In genomic region chr12:122094261-122094734, GRCh38 we compare ENCODE assay signal across 1 cellular context.
TF ChIP-seq lines count a peak whose summit lies in the region.

No MANE protein-coding gene starts in this region.

TF ChIP-seq in HCT116, 20 proteins besides CTCF, POLR2A, EP300 and RAD21:
- TF ChIP-seq ELF1 (IDR thresholded peaks at IDR 0.05; ENCODE audit: borderline replicate concordance, low read depth) (no peak), POLR2AphosphoS5 (IDR thresholded peaks at IDR 0.05; ENCODE audit: low read depth, low read length) (no peak), ZNF274 (IDR thresholded peaks at IDR 0.05; ENCODE audit: low read depth, low read length) (no peak), CBX3 (IDR thresholded peaks at IDR 0.05; ENCODE audit: low read depth) (no peak), SIN3A (IDR thresholded peaks at IDR 0.05; ENCODE audit: low read depth) (no peak), TCF7L2 (IDR thresholded peaks at IDR 0.05; ENCODE audit: borderline replicate concordance, extremely low read depth, insufficient read depth, insufficient read length) (no peak)
- TF ChIP-seq, protein P1, sequence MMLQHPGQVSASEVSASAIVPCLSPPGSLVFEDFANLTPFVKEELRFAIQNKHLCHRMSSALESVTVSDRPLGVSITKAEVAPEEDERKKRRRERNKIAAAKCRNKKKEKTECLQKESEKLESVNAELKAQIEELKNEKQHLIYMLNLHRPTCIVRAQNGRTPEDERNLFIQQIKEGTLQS (IDR thresholded peaks at IDR 0.05): no peak
TF ChIP-seq in HCT116: peak in this region for 0.
